In genomic region chr3:30642715-30643361, GRCh38 we compare ENCODE assay signal across 11 cellular contexts. TPM values are rescaled to one million over a fixed set of nuclear protein-coding genes. Genes with fewer than 3 reads are reported as not detected.
DNase-seq lines count a peak whose midpoint lies in the region; ATAC-seq and TF ChIP-seq lines count a peak whose summit lies in the region.
"Had no signal": no experiment of that assay in that cellular context is flagged by ENCODE, and none has a peak within 500 bp of the region (broad histone marks: within the 10 kb centered on the region; RNA-seq: fewer than 3 reads in every experiment).

No MANE protein-coding gene starts in this region.

- H3K36me3 ChIP-seq in lower lobe of right lung = peaks cover 34% of the 10 kb centered on the region

- CTCF ChIA-PET in activated CD8-positive, alpha-beta T cell treated with anti-CD3 and anti-CD28 coated beads for 36 hours (lab: Charles Lee) = interaction anchor here (0.7 to 4.1 kb wide), 6 partner anchors 11 to 37 kb away, joined by 3 to 26 read pairs (median 4); partner anchors contain the start of gene TGFBR2

- peaks cover 100% of the 10 kb centered on the region for H3K4me1 Mint-ChIP-seq in stimulated activated naive CD8-positive, alpha-beta T cell treated with anti-CD3 and anti-CD28 coated beads, Interleukin-15, Interleukin-2, amounts not matched to agents 100 ng/mL and 50 ng/mL, for 24 hours (ENCODE audit: low read depth)
- peaks cover 95% of the 10 kb centered on the region for H3K4me1 Mint-ChIP-seq in activated CD8-positive, alpha-beta T cell treated with anti-CD3 and anti-CD28 coated beads for 36 hours (ENCODE audit: low read depth)

- H3K4me3 ChIP-seq in lower lobe of right lung = no peak overlapping the region
- no peak overlapping the region for H3K4me3 ChIP-seq in foreskin fibroblast (ENCODE audit: low read depth in 1 of 2, low read length in 2 of 2)
- H3K4me3 ChIP-seq: mucosa of descending colon had no signal

- no peaks in the 10 kb centered on the region for H3K9me3 ChIP-seq in lower lobe of right lung
- H3K9me3 ChIP-seq: mucosa of descending colon had no signal

- H3K27me3 ChIP-seq in lower lobe of right lung (ENCODE audit: low read depth) = no peaks in the 10 kb centered on the region

- peak overlapping the region; percentile 98 for H3K27ac Mint-ChIP-seq in stimulated activated naive CD8-positive, alpha-beta T cell treated with anti-CD3 and anti-CD28 coated beads, Interleukin-15, Interleukin-2, amounts not matched to agents 100 ng/mL and 50 ng/mL, for 24 hours
- peak overlapping the region; percentile 98 for H3K27ac Mint-ChIP-seq in activated CD8-positive, alpha-beta T cell treated with anti-CD3 and anti-CD28 coated beads for 36 hours

- H3K4me1 ChIP-seq in lower lobe of right lung = peaks cover 98% of the 10 kb centered on the region

- no peak for TF ChIP-seq CTCF in activated CD8-positive, alpha-beta T cell treated with anti-CD3 and anti-CD28 coated beads for 36 hours (IDR thresholded peaks at IDR 0.05)
- TF ChIP-seq CTCF in lower lobe of right lung (IDR thresholded peaks at IDR 0.05) = no peak
- no peak for TF ChIP-seq CTCF in foreskin fibroblast (IDR thresholded peaks at IDR 0.05; ENCODE audit: low read depth, low read length)

- ATAC-seq in stimulated activated naive CD8-positive, alpha-beta T cell treated with anti-CD3 and anti-CD28 coated beads, Interleukin-15, Interleukin-2, amounts not matched to agents 100 U/mL and 50 U/mL, for 24 hours = no peak
- no peak for ATAC-seq in activated CD8-positive, alpha-beta T cell treated with anti-CD3 and anti-CD28 coated beads for 36 hours
- no peak for ATAC-seq in lower lobe of right lung
- no peak for ATAC-seq in GM21447 (IDR thresholded peaks at IDR 0.05; ENCODE audit: unreplicated experiment)
- ATAC-seq in HG02970 (IDR thresholded peaks at IDR 0.05; ENCODE audit: low FRiP score, unreplicated experiment) = no peak
- ATAC-seq: mucosa of descending colon had no signal

- intact Hi-C loops in activated CD8-positive, alpha-beta T cell treated with anti-CD3 and anti-CD28 coated beads for 36 hours (cut with micrococcal nuclease) = loop anchor here (5.0 kb wide), 1 partner anchor 36 kb away; the partner anchor contains the start of gene TGFBR2
- intact Hi-C loops in lower lobe of right lung (cut with DNase I) (no loop called here), head of caudate nucleus (cut with DNase I) (no loop called here)

- H3K9me3 Mint-ChIP-seq in stimulated activated naive CD8-positive, alpha-beta T cell treated with anti-CD3 and anti-CD28 coated beads, Interleukin-15, Interleukin-2, amounts not matched to agents 100 ng/mL and 50 ng/mL, for 24 hours = no peaks in the 10 kb centered on the region
- no peaks in the 10 kb centered on the region for H3K9me3 Mint-ChIP-seq in activated CD8-positive, alpha-beta T cell treated with anti-CD3 and anti-CD28 coated beads for 36 hours

- H3K27ac ChIP-seq in lower lobe of right lung = peak overlapping the region; percentile 38
- H3K27ac ChIP-seq: C4-2B had no signal

- POLR2A ChIA-PET in activated CD8-positive, alpha-beta T cell treated with anti-CD3 and anti-CD28 coated beads for 36 hours (lab: Charles Lee) = interaction anchor here (0.6 to 11.8 kb wide), 12 partner anchors 12 to 119 kb away, joined by 3 to 173 read pairs (median 6); partner anchors contain the start of gene TGFBR2

- peak overlapping the region; percentile 72 for H3K4me3 Mint-ChIP-seq in stimulated activated naive CD8-positive, alpha-beta T cell treated with anti-CD3 and anti-CD28 coated beads, Interleukin-15, Interleukin-2, amounts not matched to agents 100 ng/mL and 50 ng/mL, for 24 hours
- peak overlapping the region; percentile 51 for H3K4me3 Mint-ChIP-seq in activated CD8-positive, alpha-beta T cell treated with anti-CD3 and anti-CD28 coated beads for 36 hours

- no peak for DNase-seq in stimulated activated naive CD8-positive, alpha-beta T cell treated with anti-CD3 and anti-CD28 coated beads, Interleukin-15, Interleukin-2, amounts not matched to agents 100 U/mL and 50 U/mL, for 24 hours
- no peak for DNase-seq in activated CD8-positive, alpha-beta T cell treated with anti-CD3 and anti-CD28 coated beads for 36 hours
- DNase-seq in lower lobe of right lung = no peak
- DNase-seq in foreskin fibroblast = no peak
- DNase-seq in head of caudate nucleus = no peak
- DNase-seq: mucosa of descending colon, NCI-H526 treated with DMSO at 0.1 percent for 48 hours had no signal

- no peaks in the 10 kb centered on the region for H3K27me3 Mint-ChIP-seq in stimulated activated naive CD8-positive, alpha-beta T cell treated with anti-CD3 and anti-CD28 coated beads, Interleukin-15, Interleukin-2, amounts not matched to agents 100 ng/mL and 50 ng/mL, for 24 hours
- H3K27me3 Mint-ChIP-seq in activated CD8-positive, alpha-beta T cell treated with anti-CD3 and anti-CD28 coated beads for 36 hours = no peaks in the 10 kb centered on the region

- H3K36me3 Mint-ChIP-seq in stimulated activated naive CD8-positive, alpha-beta T cell treated with anti-CD3 and anti-CD28 coated beads, Interleukin-15, Interleukin-2, amounts not matched to agents 100 ng/mL and 50 ng/mL, for 24 hours (ENCODE audit: low read depth) = peaks cover 62% of the 10 kb centered on the region
- peaks cover 54% of the 10 kb centered on the region for H3K36me3 Mint-ChIP-seq in activated CD8-positive, alpha-beta T cell treated with anti-CD3 and anti-CD28 coated beads for 36 hours (ENCODE audit: low read depth)

RNA-seq across cellular contexts. Expression of gene TGFBR2, which starts 36.4 kb away (rescaled TPM):
- total RNA-seq in activated CD8-positive, alpha-beta T cell treated with anti-CD3 and anti-CD28 coated beads for 36 hours = 10 to 100 TPM; 49.1 to 50.0 TPM
- 289 TPM for total RNA-seq in lower lobe of right lung
